ENCODE assay signal across 1 cellular context in the genomic region with DNA sequence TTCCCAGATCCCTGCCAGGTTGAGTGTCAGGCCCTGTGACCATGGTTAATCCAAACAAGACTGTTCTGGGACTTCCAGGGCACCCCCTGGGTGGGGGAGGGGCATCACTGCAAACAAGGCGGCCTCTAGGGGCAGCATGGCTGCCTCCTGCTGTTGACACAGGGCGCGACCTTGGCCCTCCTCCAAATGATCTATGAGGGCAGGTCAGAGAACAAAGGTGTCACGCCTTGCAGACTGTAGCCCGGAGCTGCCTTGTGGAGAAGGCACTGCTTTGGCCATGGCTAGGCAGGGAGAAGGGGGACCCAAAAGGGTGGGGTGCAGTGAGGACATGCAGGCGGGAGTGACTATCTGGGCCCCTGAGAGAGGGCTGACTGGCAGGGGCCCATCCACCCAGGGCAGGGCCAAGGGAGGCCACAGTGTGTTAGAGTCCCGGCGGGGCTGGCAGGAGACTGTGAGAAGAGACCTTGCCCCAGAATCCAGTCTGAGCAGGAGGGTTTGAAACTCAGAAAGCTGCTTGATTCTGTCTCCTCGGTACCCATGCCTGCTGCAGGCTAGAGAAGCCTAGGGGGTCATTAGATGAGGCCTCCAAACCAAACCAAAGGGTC.
TF ChIP-seq lines count a peak whose summit lies in the region.

No MANE protein-coding gene starts in this region.

TF ChIP-seq in HepG2, 621 proteins besides CTCF, POLR2A, EP300 and RAD21 (continued from another document and continues in another):
- TF ChIP-seq KAT8 (CRISPR knock-in tag; IDR thresholded peaks at IDR 0.05) (peak; percentile 84), TCF7 (IDR thresholded peaks at IDR 0.05; ENCODE audit: low read depth) (peak; percentile 80), SNAPC2 (CRISPR knock-in tag; IDR thresholded peaks at IDR 0.05) (peak; percentile 77; the same call in 1 of the 2 replicates), ZNF772 (CRISPR knock-in tag; IDR thresholded peaks at IDR 0.05) (peak; percentile 97), ZNF775 (CRISPR knock-in tag; IDR thresholded peaks at IDR 0.05; ENCODE audit: borderline replicate concordance) (no peak), FOSL2 (CRISPR knock-in tag; IDR thresholded peaks at IDR 0.05) (peak; percentile 74), CEBPB (IDR thresholded peaks at IDR 0.05; ENCODE audit: borderline replicate concordance, low read depth, low read length) (no peak), ZNF33A (CRISPR knock-in tag; IDR thresholded peaks at IDR 0.05; ENCODE audit: borderline replicate concordance) (no peak), ZMAT3 (CRISPR knock-in tag; conservative IDR thresholded peaks at IDR 0.05) (0 out of 2 replicates have a peak, but pooled peaks have one; percentile 83), ARNT2 (CRISPR knock-in tag; IDR thresholded peaks at IDR 0.05; ENCODE audit: low read depth) (peak; percentile 82), CAMTA2 (CRISPR knock-in tag; IDR thresholded peaks at IDR 0.05; ENCODE audit: borderline replicate concordance) (0 out of 2 replicates have a peak, but pooled peaks have one; percentile 46), ZNF230 (CRISPR knock-in tag; IDR thresholded peaks at IDR 0.05) (0 out of 2 replicates have a peak, but pooled peaks have one; percentile 82), MEIS1 (CRISPR knock-in tag; IDR thresholded peaks at IDR 0.05; ENCODE audit: borderline replicate concordance) (peak; percentile 91; the same call in 1 of the 2 replicates), DMAP1 (CRISPR knock-in tag; IDR thresholded peaks at IDR 0.05) (peak; percentile 85), ZNF136 (CRISPR knock-in tag; IDR thresholded peaks at IDR 0.05; ENCODE audit: low read depth) (peak; percentile 90; the same call in 1 of the 2 replicates), SMAD9 (CRISPR knock-in tag; IDR thresholded peaks at IDR 0.05) (peak; percentile 82; the same call in 1 of the 2 replicates), ZBTB20 (CRISPR knock-in tag; IDR thresholded peaks at IDR 0.05; ENCODE audit: borderline replicate concordance, low read depth) (peak; percentile 78; the same call in 1 of the 2 replicates), MAF1 (CRISPR knock-in tag; IDR thresholded peaks at IDR 0.05; ENCODE audit: borderline replicate concordance) (no peak), PRMT3 (CRISPR knock-in tag; IDR thresholded peaks at IDR 0.05; ENCODE audit: borderline replicate concordance, low read depth) (0 out of 2 replicates have a peak, but pooled peaks have one; percentile 60), DNMT1 (CRISPR knock-in tag; IDR thresholded peaks at IDR 0.05) (no peak), THAP11 (CRISPR knock-in tag; IDR thresholded peaks at IDR 0.05) (peak; percentile 78), REPIN1 (CRISPR knock-in tag; IDR thresholded peaks at IDR 0.05; ENCODE audit: borderline replicate concordance, low read depth) (peak; percentile 99; the same call in 1 of the 2 replicates)
- TF ChIP-seq, protein P1, sequence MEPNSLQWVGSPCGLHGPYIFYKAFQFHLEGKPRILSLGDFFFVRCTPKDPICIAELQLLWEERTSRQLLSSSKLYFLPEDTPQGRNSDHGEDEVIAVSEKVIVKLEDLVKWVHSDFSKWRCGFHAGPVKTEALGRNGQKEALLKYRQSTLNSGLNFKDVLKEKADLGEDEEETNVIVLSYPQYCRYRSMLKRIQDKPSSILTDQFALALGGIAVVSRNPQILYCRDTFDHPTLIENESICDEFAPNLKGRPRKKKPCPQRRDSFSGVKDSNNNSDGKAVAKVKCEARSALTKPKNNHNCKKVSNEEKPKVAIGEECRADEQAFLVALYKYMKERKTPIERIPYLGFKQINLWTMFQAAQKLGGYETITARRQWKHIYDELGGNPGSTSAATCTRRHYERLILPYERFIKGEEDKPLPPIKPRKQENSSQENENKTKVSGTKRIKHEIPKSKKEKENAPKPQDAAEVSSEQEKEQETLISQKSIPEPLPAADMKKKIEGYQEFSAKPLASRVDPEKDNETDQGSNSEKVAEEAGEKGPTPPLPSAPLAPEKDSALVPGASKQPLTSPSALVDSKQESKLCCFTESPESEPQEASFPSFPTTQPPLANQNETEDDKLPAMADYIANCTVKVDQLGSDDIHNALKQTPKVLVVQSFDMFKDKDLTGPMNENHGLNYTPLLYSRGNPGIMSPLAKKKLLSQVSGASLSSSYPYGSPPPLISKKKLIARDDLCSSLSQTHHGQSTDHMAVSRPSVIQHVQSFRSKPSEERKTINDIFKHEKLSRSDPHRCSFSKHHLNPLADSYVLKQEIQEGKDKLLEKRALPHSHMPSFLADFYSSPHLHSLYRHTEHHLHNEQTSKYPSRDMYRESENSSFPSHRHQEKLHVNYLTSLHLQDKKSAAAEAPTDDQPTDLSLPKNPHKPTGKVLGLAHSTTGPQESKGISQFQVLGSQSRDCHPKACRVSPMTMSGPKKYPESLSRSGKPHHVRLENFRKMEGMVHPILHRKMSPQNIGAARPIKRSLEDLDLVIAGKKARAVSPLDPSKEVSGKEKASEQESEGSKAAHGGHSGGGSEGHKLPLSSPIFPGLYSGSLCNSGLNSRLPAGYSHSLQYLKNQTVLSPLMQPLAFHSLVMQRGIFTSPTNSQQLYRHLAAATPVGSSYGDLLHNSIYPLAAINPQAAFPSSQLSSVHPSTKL (CRISPR knock-in tag; IDR thresholded peaks at IDR 0.05), result peak; percentile 98
- TF ChIP-seq, protein P2, sequence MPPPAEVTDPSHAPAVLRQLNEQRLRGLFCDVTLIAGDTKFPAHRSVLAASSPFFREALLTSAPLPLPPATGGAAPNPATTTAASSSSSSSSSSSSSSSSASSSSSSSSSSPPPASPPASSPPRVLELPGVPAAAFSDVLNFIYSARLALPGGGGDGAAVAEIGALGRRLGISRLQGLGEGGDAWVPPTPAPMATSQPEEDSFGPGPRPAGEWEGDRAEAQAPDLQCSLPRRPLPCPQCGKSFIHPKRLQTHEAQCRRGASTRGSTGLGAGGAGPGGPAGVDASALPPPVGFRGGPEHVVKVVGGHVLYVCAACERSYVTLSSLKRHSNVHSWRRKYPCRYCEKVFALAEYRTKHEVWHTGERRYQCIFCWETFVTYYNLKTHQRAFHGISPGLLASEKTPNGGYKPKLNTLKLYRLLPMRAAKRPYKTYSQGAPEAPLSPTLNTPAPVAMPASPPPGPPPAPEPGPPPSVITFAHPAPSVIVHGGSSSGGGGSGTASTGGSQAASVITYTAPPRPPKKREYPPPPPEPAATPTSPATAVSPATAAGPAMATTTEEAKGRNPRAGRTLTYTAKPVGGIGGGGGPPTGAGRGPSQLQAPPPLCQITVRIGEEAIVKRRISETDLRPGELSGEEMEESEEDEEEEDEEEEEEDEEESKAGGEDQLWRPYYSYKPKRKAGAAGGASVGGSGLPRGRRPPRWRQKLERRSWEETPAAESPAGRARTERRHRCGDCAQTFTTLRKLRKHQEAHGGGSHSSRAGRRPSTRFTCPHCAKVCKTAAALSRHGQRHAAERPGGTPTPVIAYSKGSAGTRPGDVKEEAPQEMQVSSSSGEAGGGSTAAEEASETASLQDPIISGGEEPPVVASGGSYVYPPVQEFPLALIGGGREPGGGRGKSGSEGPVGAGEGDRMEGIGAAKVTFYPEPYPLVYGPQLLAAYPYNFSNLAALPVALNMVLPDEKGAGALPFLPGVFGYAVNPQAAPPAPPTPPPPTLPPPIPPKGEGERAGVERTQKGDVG (CRISPR knock-in tag; IDR thresholded peaks at IDR 0.05; ENCODE audit: borderline replicate concordance), result peak; percentile 43; the same call in 1 of the 2 replicates
- TF ChIP-seq, protein P3, sequence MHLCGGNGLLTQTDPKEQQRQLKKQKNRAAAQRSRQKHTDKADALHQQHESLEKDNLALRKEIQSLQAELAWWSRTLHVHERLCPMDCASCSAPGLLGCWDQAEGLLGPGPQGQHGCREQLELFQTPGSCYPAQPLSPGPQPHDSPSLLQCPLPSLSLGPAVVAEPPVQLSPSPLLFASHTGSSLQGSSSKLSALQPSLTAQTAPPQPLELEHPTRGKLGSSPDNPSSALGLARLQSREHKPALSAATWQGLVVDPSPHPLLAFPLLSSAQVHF (CRISPR knock-in tag; IDR thresholded peaks at IDR 0.05), result peak; percentile 50; the same call in 1 of the 2 replicates
- TF ChIP-seq, protein P4, sequence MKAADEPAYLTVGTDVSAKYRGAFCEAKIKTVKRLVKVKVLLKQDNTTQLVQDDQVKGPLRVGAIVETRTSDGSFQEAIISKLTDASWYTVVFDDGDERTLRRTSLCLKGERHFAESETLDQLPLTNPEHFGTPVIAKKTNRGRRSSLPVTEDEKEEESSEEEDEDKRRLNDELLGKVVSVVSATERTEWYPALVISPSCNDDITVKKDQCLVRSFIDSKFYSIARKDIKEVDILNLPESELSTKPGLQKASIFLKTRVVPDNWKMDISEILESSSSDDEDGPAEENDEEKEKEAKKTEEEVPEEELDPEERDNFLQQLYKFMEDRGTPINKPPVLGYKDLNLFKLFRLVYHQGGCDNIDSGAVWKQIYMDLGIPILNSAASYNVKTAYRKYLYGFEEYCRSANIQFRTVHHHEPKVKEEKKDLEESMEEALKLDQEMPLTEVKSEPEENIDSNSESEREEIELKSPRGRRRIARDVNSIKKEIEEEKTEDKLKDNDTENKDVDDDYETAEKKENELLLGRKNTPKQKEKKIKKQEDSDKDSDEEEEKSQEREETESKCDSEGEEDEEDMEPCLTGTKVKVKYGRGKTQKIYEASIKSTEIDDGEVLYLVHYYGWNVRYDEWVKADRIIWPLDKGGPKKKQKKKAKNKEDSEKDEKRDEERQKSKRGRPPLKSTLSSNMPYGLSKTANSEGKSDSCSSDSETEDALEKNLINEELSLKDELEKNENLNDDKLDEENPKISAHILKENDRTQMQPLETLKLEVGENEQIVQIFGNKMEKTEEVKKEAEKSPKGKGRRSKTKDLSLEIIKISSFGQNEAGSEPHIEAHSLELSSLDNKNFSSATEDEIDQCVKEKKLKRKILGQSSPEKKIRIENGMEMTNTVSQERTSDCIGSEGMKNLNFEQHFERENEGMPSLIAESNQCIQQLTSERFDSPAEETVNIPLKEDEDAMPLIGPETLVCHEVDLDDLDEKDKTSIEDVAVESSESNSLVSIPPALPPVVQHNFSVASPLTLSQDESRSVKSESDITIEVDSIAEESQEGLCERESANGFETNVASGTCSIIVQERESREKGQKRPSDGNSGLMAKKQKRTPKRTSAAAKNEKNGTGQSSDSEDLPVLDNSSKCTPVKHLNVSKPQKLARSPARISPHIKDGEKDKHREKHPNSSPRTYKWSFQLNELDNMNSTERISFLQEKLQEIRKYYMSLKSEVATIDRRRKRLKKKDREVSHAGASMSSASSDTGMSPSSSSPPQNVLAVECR (CRISPR knock-in tag; IDR thresholded peaks at IDR 0.05; ENCODE audit: borderline replicate concordance), result peak; percentile 79; the same call in 1 of the 2 replicates
- TF ChIP-seq, protein P5, sequence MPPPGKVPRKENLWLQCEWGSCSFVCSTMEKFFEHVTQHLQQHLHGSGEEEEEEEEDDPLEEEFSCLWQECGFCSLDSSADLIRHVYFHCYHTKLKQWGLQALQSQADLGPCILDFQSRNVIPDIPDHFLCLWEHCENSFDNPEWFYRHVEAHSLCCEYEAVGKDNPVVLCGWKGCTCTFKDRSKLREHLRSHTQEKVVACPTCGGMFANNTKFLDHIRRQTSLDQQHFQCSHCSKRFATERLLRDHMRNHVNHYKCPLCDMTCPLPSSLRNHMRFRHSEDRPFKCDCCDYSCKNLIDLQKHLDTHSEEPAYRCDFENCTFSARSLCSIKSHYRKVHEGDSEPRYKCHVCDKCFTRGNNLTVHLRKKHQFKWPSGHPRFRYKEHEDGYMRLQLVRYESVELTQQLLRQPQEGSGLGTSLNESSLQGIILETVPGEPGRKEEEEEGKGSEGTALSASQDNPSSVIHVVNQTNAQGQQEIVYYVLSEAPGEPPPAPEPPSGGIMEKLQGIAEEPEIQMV (CRISPR knock-in tag; IDR thresholded peaks at IDR 0.05; ENCODE audit: low read depth), result peak; percentile 85
- TF ChIP-seq, protein P6, sequence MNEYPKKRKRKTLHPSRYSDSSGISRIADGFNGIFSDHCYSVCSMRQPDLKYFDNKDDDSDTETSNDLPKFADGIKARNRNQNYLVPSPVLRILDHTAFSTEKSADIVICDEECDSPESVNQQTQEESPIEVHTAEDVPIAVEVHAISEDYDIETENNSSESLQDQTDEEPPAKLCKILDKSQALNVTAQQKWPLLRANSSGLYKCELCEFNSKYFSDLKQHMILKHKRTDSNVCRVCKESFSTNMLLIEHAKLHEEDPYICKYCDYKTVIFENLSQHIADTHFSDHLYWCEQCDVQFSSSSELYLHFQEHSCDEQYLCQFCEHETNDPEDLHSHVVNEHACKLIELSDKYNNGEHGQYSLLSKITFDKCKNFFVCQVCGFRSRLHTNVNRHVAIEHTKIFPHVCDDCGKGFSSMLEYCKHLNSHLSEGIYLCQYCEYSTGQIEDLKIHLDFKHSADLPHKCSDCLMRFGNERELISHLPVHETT (CRISPR knock-in tag; conservative IDR thresholded peaks at IDR 0.05), result 0 out of 2 replicates have a peak, but pooled peaks have one; percentile 52
- TF ChIP-seq, protein P7, sequence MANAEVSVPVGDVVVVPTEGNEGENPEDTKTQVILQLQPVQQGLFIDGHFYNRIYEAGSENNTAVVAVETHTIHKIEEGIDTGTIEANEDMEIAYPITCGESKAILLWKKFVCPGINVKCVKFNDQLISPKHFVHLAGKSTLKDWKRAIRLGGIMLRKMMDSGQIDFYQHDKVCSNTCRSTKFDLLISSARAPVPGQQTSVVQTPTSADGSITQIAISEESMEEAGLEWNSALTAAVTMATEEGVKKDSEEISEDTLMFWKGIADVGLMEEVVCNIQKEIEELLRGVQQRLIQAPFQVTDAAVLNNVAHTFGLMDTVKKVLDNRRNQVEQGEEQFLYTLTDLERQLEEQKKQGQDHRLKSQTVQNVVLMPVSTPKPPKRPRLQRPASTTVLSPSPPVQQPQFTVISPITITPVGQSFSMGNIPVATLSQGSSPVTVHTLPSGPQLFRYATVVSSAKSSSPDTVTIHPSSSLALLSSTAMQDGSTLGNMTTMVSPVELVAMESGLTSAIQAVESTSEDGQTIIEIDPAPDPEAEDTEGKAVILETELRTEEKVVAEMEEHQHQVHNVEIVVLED (CRISPR knock-in tag; IDR thresholded peaks at IDR 0.05; ENCODE audit: borderline replicate concordance), result peak; percentile 66
